ENCODE assay signal across 18 cellular contexts in genomic region chr3:64837126-64837738, GRCh38.
"Had no signal": no experiment of that assay in that cellular context is flagged by ENCODE, and none has a peak within 500 bp of the region (broad histone marks: within the 10 kb centered on the region; RNA-seq: fewer than 3 reads in every experiment).

No MANE protein-coding gene starts in this region.

- H3K9me3 ChIP-seq: adrenal gland, body of pancreas, stomach, transverse colon had no signal

- H3K4me1 Mint-ChIP-seq: activated B cell treated with CpG ODN at 0.5 μM for 24 hours; activated CD4-positive, alpha-beta T cell treated with anti-CD3 and anti-CD28 coated beads, Interleukin-2, amount 10 ng/mL, durations not matched to agents 24 days and 14 days; activated T-helper 17 cell treated with anti-CD3 and anti-CD28 coated beads, Interleukin-2, amount 50 U/mL, for 72 hours; naive B cell had no signal

- ATAC-seq: activated T-helper 17 cell treated with anti-CD3 and anti-CD28 coated beads, Interleukin-2, amount 50 U/mL, for 72 hours; body of pancreas; left ventricle myocardium superior had no signal

- H3K27me3 Mint-ChIP-seq: activated B cell treated with CpG ODN at 0.5 μM for 24 hours; activated CD4-positive, alpha-beta T cell treated with anti-CD3 and anti-CD28 coated beads, Interleukin-2, amount 10 ng/mL, durations not matched to agents 24 days and 14 days; activated T-helper 17 cell treated with anti-CD3 and anti-CD28 coated beads, Interleukin-2, amount 50 U/mL, for 72 hours; naive B cell had no signal

- H3K36me3 ChIP-seq: adrenal gland, stomach, transverse colon had no signal

- H3K27ac ChIP-seq: adrenal gland, body of pancreas, transverse colon had no signal

- H3K27me3 ChIP-seq: adrenal gland, body of pancreas, stomach, transverse colon had no signal

- H3K36me3 Mint-ChIP-seq: naive B cell had no signal

- H3K4me3 ChIP-seq: adrenal gland, body of pancreas, stomach, transverse colon had no signal

- H3K4me3 Mint-ChIP-seq: activated B cell treated with CpG ODN at 0.5 μM for 24 hours; activated CD4-positive, alpha-beta T cell treated with anti-CD3 and anti-CD28 coated beads, Interleukin-2, amount 10 ng/mL, durations not matched to agents 24 days and 14 days; activated T-helper 17 cell treated with anti-CD3 and anti-CD28 coated beads, Interleukin-2, amount 50 U/mL, for 72 hours; endodermal cell; naive B cell; T-helper 1 cell treated with Interleukin-12 subunit alpha and Interleukin-12 subunit beta and Interleukin-4 antibody, amounts not matched to agents 30 μg/mL and 1 μg/mL, for 36 hours had no signal

- H3K4me1 ChIP-seq: adrenal gland, body of pancreas had no signal

- H3K27ac Mint-ChIP-seq: activated B cell treated with CpG ODN at 0.5 μM for 24 hours; activated CD4-positive, alpha-beta T cell treated with anti-CD3 and anti-CD28 coated beads, Interleukin-2, amount 10 ng/mL, durations not matched to agents 24 days and 14 days; activated T-helper 17 cell treated with anti-CD3 and anti-CD28 coated beads, Interleukin-2, amount 50 U/mL, for 72 hours; endodermal cell; naive B cell; progenitor cell of endocrine pancreas; T-helper 1 cell treated with Interleukin-12 subunit alpha and Interleukin-12 subunit beta and Interleukin-4 antibody, amounts not matched to agents 30 μg/mL and 1 μg/mL, for 36 hours had no signal

- H3K9me3 Mint-ChIP-seq: activated CD4-positive, alpha-beta T cell treated with anti-CD3 and anti-CD28 coated beads, Interleukin-2, amount 10 ng/mL, durations not matched to agents 24 days and 14 days; activated T-helper 17 cell treated with anti-CD3 and anti-CD28 coated beads, Interleukin-2, amount 50 U/mL, for 72 hours; endodermal cell had no signal

- DNase-seq: activated B cell treated with CpG ODN at 0.5 μM for 24 hours; activated CD4-positive, alpha-beta T cell treated with anti-CD3 and anti-CD28 coated beads, Interleukin-2, amount 10 ng/mL, durations not matched to agents 24 days and 14 days; activated naive CD4-positive, alpha-beta T cell treated with anti-CD3 and anti-CD28 coated beads, Interleukin-2, amount 50 U/mL, for 16 hours; adrenal gland; body of pancreas; cerebellar nuclear complex; dermis blood vessel endothelial cell; endodermal cell; foreskin melanocyte; kidney; left ventricle myocardium superior; naive B cell; SHP77 treated with DMSO at 0.1 percent for 48 hours; stomach; transverse colon had no signal
